Comparison of ENCODE assay signal across 3 cellular contexts in genomic region chr11:66646875-66647274, GRCh38.
TF ChIP-seq lines count a peak whose summit lies in the region.

No MANE protein-coding gene starts in this region.

TF ChIP-seq in GM12891, 5 proteins besides CTCF, POLR2A, EP300 and RAD21:
- TF ChIP-seq POLR2AphosphoS5 (IDR thresholded peaks at IDR 0.05; ENCODE audit: low read depth, low read length) (no peak; the same call in none of the 2 replicates), TAF1 (IDR thresholded peaks at IDR 0.05; ENCODE audit: low read depth, low read length) (no peak), SPI1 (IDR thresholded peaks at IDR 0.05; ENCODE audit: low read depth, low read length) (no peak), PAX5 (IDR thresholded peaks at IDR 0.05; ENCODE audit: insufficient read depth, low read length, severe bottlenecking) (no peak), POU2F2 (IDR thresholded peaks at IDR 0.05; ENCODE audit: low read depth, low read length) (no peak)

TF ChIP-seq in K562, 482 proteins besides CTCF, POLR2A, EP300 and RAD21:
- no peak for TF ChIP-seq U2AF2 (optimal IDR thresholded peaks at IDR 0.05; ENCODE audit: low read depth, low read length)
- no peak for TF ChIP-seq ARID2 (IDR thresholded peaks at IDR 0.05)
- TF ChIP-seq ZNF274 (IDR thresholded peaks at IDR 0.05; ENCODE audit: borderline replicate concordance, low read depth, low read length) = no peak
- TF ChIP-seq TGIF2 (CRISPR knock-in tag; IDR thresholded peaks at IDR 0.05) = no peak
- TF ChIP-seq ZBTB43 (CRISPR knock-in tag; IDR thresholded peaks at IDR 0.05) = no peak
- TF ChIP-seq BCL6 (CRISPR knock-in tag; IDR thresholded peaks at IDR 0.05) = no peak
- TF ChIP-seq PML (IDR thresholded peaks at IDR 0.05; ENCODE audit: low read length) = no peak
- no peak for TF ChIP-seq PTBP1 (IDR thresholded peaks at IDR 0.05; ENCODE audit: low read depth, low read length)
- TF ChIP-seq ZNF76 (CRISPR knock-in tag; IDR thresholded peaks at IDR 0.05; ENCODE audit: borderline replicate concordance) = no peak
- no peak for TF ChIP-seq MYNN (IDR thresholded peaks at IDR 0.05)
- TF ChIP-seq MYNN (CRISPR knock-in tag; IDR thresholded peaks at IDR 0.05) = no peak
- no peak for TF ChIP-seq MCM3 (IDR thresholded peaks at IDR 0.05)
- no peak for TF ChIP-seq JUN (IDR thresholded peaks at IDR 0.05; ENCODE audit: borderline replicate concordance, low read depth, low read length)
- TF ChIP-seq JUN (CRISPR knock-in tag; IDR thresholded peaks at IDR 0.05; ENCODE audit: borderline replicate concordance) = no peak
- TF ChIP-seq RREB1 (CRISPR knock-in tag; IDR thresholded peaks at IDR 0.05) = no peak
- TF ChIP-seq ATF2 (CRISPR knock-in tag; IDR thresholded peaks at IDR 0.05) = no peak
- peak; percentile 60; the same call in 1 of the 2 replicates for TF ChIP-seq POLR2AphosphoS5 (IDR thresholded peaks at IDR 0.05; ENCODE audit: control insufficient read depth, insufficient read depth, low read depth, low read length)
- no peak for TF ChIP-seq ZNF551 (CRISPR knock-in tag; IDR thresholded peaks at IDR 0.05)
- TF ChIP-seq TCF7 (IDR thresholded peaks at IDR 0.05; ENCODE audit: borderline replicate concordance) = no peak
- no peak for TF ChIP-seq ZNF830 (CRISPR knock-in tag; IDR thresholded peaks at IDR 0.05)
- 0 out of 2 replicates have a peak, but pooled peaks have one; percentile 19 for TF ChIP-seq SUPT5H (IDR thresholded peaks at IDR 0.05)
- no peak for TF ChIP-seq SIX5 (IDR thresholded peaks at IDR 0.05; ENCODE audit: borderline replicate concordance in 1 of 2, insufficient read depth in 1 of 2, low read depth in 1 of 2, low read length in 2 of 2)
- no peak for TF ChIP-seq KAT2B (IDR thresholded peaks at IDR 0.05; ENCODE audit: low read depth, low read length)
- peak; percentile 73; the same call in 1 of the 2 replicates for TF ChIP-seq ZKSCAN8 (CRISPR knock-in tag; IDR thresholded peaks at IDR 0.05)
- TF ChIP-seq MED1 (CRISPR knock-in tag; IDR thresholded peaks at IDR 0.05; ENCODE audit: borderline replicate concordance) = no peak

TF ChIP-seq in neural cell, 6 proteins besides CTCF, POLR2A, EP300 and RAD21:
- TF ChIP-seq POLR2AphosphoS5 (IDR thresholded peaks at IDR 0.05) = no peak
- no peak for TF ChIP-seq MXI1 (conservative IDR thresholded peaks at IDR 0.05; ENCODE audit: poor library complexity, severe bottlenecking)
- TF ChIP-seq TAF1 (IDR thresholded peaks at IDR 0.05; ENCODE audit: low read depth) = no peak
- no peak for TF ChIP-seq SMC3 (conservative IDR thresholded peaks at IDR 0.05; ENCODE audit: poor library complexity)
- no peak for TF ChIP-seq REST (IDR thresholded peaks at IDR 0.05; ENCODE audit: borderline replicate concordance)
- TF ChIP-seq EZH2 (IDR thresholded peaks at IDR 0.05; ENCODE audit: borderline replicate concordance, insufficient read depth, low read length, poor library complexity, severe bottlenecking) = no peak
